Comparison of ENCODE assay signal across 14 cellular contexts in genomic region chr3:116939550-116939949, GRCh38.
DNase-seq lines count a peak whose midpoint lies in the region; ATAC-seq and TF ChIP-seq lines count a peak whose summit lies in the region.
"Had no signal": no experiment of that assay in that cellular context is flagged by ENCODE, and none has a peak within 500 bp of the region (broad histone marks: within the 10 kb centered on the region; RNA-seq: fewer than 3 reads in every experiment).

No MANE protein-coding gene starts in this region.

- ATAC-seq in RWPE2 (ENCODE audit: low read depth) = peak; percentile 23; the same call in 1 of the 3 replicates
- ATAC-seq in HG03432 (IDR thresholded peaks at IDR 0.05; ENCODE audit: unreplicated experiment) = no peak
- ATAC-seq: A549 had no signal

- no peak overlapping the region for H3K9ac ChIP-seq in mucosa of rectum (ENCODE audit: low read depth in 1 of 2, low read length in 2 of 2)
- H3K9ac ChIP-seq: BLaER1 had no signal

- H3K9me3 ChIP-seq in RWPE2 (ENCODE audit: severe bottlenecking) (no peaks in the 10 kb centered on the region), mucosa of rectum (ENCODE audit: control insufficient read depth in 2 of 2, low read length in 2 of 2) (no peaks in the 10 kb centered on the region)
- H3K9me3 ChIP-seq: A549, BLaER1, Caco-2 had no signal

- no peak overlapping the region for H3K4me3 ChIP-seq in RWPE2 (ENCODE audit: severe bottlenecking)
- no peak overlapping the region for H3K4me3 ChIP-seq in epithelial cell of esophagus (ENCODE audit: low read length)
- no peak overlapping the region for H3K4me3 ChIP-seq in mucosa of rectum (ENCODE audit: low read length in 2 of 2)
- no peak overlapping the region for H3K4me3 ChIP-seq in dorsolateral prefrontal cortex
- H3K4me3 ChIP-seq: A549, BLaER1 had no signal

- H3K36me3 ChIP-seq in RWPE2 (ENCODE audit: low read depth) (no peaks in the 10 kb centered on the region), mucosa of rectum (ENCODE audit: control insufficient read depth in 2 of 2, insufficient read depth in 2 of 2, low read length in 2 of 2) (no peaks in the 10 kb centered on the region)
- H3K36me3 ChIP-seq: BLaER1 had no signal

- peaks cover 7% of the 10 kb centered on the region for H3K4me1 ChIP-seq in RWPE2 (ENCODE audit: insufficient read depth, poor library complexity, severe bottlenecking)
- peaks cover 5 to 16% of the 10 kb centered on the region in 2 donors for H3K4me1 ChIP-seq in mucosa of rectum (ENCODE audit: control insufficient read depth in 2 of 2, insufficient read depth in 2 of 2, low read length in 2 of 2)
- H3K4me1 ChIP-seq: A549, BLaER1, Caco-2 had no signal

- H3K27me3 ChIP-seq in RWPE2 (ENCODE audit: insufficient read depth, poor library complexity, severe bottlenecking) (no peaks in the 10 kb centered on the region), mucosa of rectum (ENCODE audit: control insufficient read depth in 2 of 2, insufficient read depth in 2 of 2, low read length in 2 of 2) (no peaks in the 10 kb centered on the region), dorsolateral prefrontal cortex (no peaks in the 10 kb centered on the region)
- H3K27me3 ChIP-seq: BLaER1 had no signal

- no peak for DNase-seq in RWPE2 (ENCODE audit: low spot score)
- DNase-seq in epithelial cell of esophagus (ENCODE audit: low read depth) = peak; percentile 67
- no peak for DNase-seq in middle frontal gyrus (ENCODE audit: extremely low spot score, low spot score)
- no peak for DNase-seq in AG20443 (ENCODE audit: low spot score)
- no peak for DNase-seq in dorsolateral prefrontal cortex
- DNase-seq: Caco-2; CD8-positive, alpha-beta memory T cell; DMS53; GF-D8; GOT3 had no signal

- intact Hi-C loops in dorsolateral prefrontal cortex (cut with DNase I) = no loop called here

- TF ChIP-seq CTCF in RWPE2 (IDR thresholded peaks at IDR 0.05; ENCODE audit: poor library complexity, severe bottlenecking) (no peak), epithelial cell of esophagus (IDR thresholded peaks at IDR 0.05; ENCODE audit: insufficient read depth, low read depth, low read length, missing control alignments) (no peak), dorsolateral prefrontal cortex (IDR thresholded peaks at IDR 0.05 in 54 of 56, conservative IDR thresholded peaks at IDR 0.05 in 2 of 56; ENCODE audit: low read depth in 1 of 56, partially characterized antibody in 56 of 56) (no peak)

- H3K27ac ChIP-seq in RWPE2 (ENCODE audit: poor library complexity, severe bottlenecking) (no peak overlapping the region), mucosa of rectum (ENCODE audit: low read depth in 2 of 2, low read length in 2 of 2) (peak overlapping the region; percentile 45 to 69), dorsolateral prefrontal cortex (no peak overlapping the region)
- H3K27ac ChIP-seq: A549, BLaER1 had no signal

Comparison
In these comparisons a context has a peak if more than half of its experiments do, and no peak if none do; other contexts are left out.
1. H3K27ac ChIP-seq: peak in mucosa of rectum (2 of 2); none in RWPE2 (single experiment) and dorsolateral prefrontal cortex (0 of 59).